9 cellular contexts compared by ENCODE assay signal in the genomic region with DNA sequence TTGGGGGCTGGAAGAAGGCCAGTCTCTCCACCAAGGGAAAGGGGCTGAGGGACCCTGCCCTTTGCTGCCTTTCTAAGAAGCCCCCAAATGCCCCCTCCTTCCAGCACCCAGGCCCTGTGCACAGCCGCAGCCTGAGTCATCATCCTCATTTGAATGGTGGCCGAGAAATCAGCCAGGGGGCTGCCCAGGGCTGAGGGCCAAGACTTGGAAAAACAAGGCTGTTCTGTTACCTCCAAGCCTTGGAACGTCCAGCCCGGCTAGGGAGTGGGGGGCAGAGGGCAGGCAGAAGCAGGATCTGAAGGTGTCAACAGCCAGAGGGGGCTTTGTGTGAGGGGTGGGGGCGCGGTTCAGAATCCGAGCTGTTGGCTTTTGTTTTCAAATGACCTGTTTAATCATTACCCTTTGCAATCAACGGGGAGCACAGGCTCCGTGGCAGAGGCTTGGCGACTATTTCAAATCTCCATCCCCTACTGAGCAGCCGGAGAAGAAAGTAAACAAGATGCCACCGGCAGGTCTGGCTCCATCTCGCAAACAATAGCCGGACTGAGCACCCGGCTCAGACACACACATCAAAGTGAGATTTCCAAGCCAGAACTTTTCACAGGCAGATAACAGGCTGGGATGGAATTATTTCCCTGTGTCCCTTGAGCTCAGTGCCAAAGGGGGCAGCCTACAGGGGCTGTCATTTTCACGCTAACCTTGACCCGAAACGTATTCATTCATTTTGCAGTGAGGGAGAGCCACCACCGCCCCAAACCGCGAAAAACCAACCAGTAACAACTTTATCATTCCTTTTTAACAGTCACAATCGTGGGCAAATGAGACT. TPM values are rescaled to one million over a fixed set of nuclear protein-coding genes. Genes with fewer than 3 reads are reported as not detected.
A peak's percentile ranks its signal among the peaks of the same experiment; 100 is the strongest.
DNase-seq lines count a peak whose midpoint lies in the region; FAIRE-seq and TF ChIP-seq lines count a peak whose summit lies in the region.
"Not testable (repeated sequence)": the region's sequence is repeated elsewhere in the genome, so short reads cannot be mapped to it uniquely, and the experiment has no call there.
"Had no signal": no experiment of that assay in that cellular context is flagged by ENCODE, and none has a peak within 500 bp of the region (broad histone marks: within the 10 kb centered on the region; RNA-seq: fewer than 3 reads in every experiment).

No MANE protein-coding gene starts in this region.

- H3K4me3 ChIP-seq in astrocyte (ENCODE audit: insufficient read depth, low read depth, low read length) (peak overlapping the region; percentile 50), fibroblast of lung (replicated peaks in 1 of 4; ENCODE audit: control extremely low read depth in 1 of 4, insufficient read depth in 1 of 4, low read depth in 3 of 4, low read length in 4 of 4) (peak overlapping the region; percentile 36 to 64 (median 43)), osteoblast (ENCODE audit: insufficient read depth, low read length) (peak overlapping the region; percentile 74), testis (peak overlapping the region; percentile 70 to 72)

- not testable (repeated sequence) for TF ChIP-seq POLR2A in testis (IDR thresholded peaks at IDR 0.05)

- not testable (repeated sequence) for TF ChIP-seq CTCF in astrocyte (IDR thresholded peaks at IDR 0.05; ENCODE audit: insufficient read depth, low read depth, low read length); fibroblast of lung (conservative IDR thresholded peaks at IDR 0.05 in 1 of 2, IDR thresholded peaks at IDR 0.05 in 1 of 2; ENCODE audit: low read depth in 1 of 2, low read length in 2 of 2); osteoblast (IDR thresholded peaks at IDR 0.05; ENCODE audit: extremely low read depth, low read depth, low read length); testis (IDR thresholded peaks at IDR 0.05)

- H3K79me2 ChIP-seq in astrocyte (ENCODE audit: insufficient read depth, low read length) (peaks cover 26% of the 10 kb centered on the region), osteoblast (ENCODE audit: insufficient read depth, low read length) (peaks cover 15% of the 10 kb centered on the region)
- H3K79me2 ChIP-seq in fibroblast of lung (ENCODE audit: control insufficient read depth, insufficient read depth, low read length) = not testable (repeated sequence)

- DNase-seq in COR-L47 (lab: John Stamatoyannopoulos, UW) (peak; percentile 2), M059J (ENCODE audit: low read depth) (peak; percentile 46), fibroblast of lung (ENCODE audit: low read depth in 2 of 2) (peak in 1 of 2 donors; percentile 36), left kidney (ENCODE audit: low read depth, low spot score) (peak; percentile 31)
- DNase-seq in T-helper 2 cell treated with Interferon-gamma antibody and Interleukin-4, amounts not matched to agents 5 μg/mL and 100 μg/mL, for 36 hours (ENCODE audit: low spot score); astrocyte (ENCODE audit: low read depth); osteoblast (ENCODE audit: insufficient read length, low spot score, missing footprints); testis: not testable (repeated sequence)

- WGBS in testis, 2 donors = 9 to 18% methylated on average over 14 to 16 of the region's 22 CpGs

- H3K9ac ChIP-seq in astrocyte (ENCODE audit: low read length) = peak overlapping the region; percentile 55
- not testable (repeated sequence) for H3K9ac ChIP-seq in fibroblast of lung (ENCODE audit: insufficient read depth, low read length)

- H3K4me1 Mint-ChIP-seq in T-helper 2 cell treated with Interferon-gamma antibody and Interleukin-4, amounts not matched to agents 5 μg/mL and 100 μg/mL, for 36 hours (ENCODE audit: low read depth) = peaks cover 17% of the 10 kb centered on the region
- H3K4me1 Mint-ChIP-seq in astrocyte (ENCODE audit: low read depth, unreplicated experiment) = peaks cover 15% of the 10 kb centered on the region

- H3K27ac ChIP-seq in astrocyte (ENCODE audit: low read depth, low read length); fibroblast of lung (ENCODE audit: insufficient read depth, low read length); osteoblast (ENCODE audit: low read depth, low read length): not testable (repeated sequence)
- H3K27ac ChIP-seq in testis = peak overlapping the region; percentile 3 to 55

- not testable (repeated sequence) for H3K27ac Mint-ChIP-seq in T-helper 2 cell treated with Interferon-gamma antibody and Interleukin-4, amounts not matched to agents 5 μg/mL and 100 μg/mL, for 36 hours
- peak overlapping the region; percentile 89 for H3K27ac Mint-ChIP-seq in astrocyte (ENCODE audit: unreplicated experiment)

- not testable (repeated sequence) for H3K9me3 ChIP-seq in astrocyte (ENCODE audit: insufficient read depth, low read depth, low read length); fibroblast of lung (ENCODE audit: control insufficient read depth, insufficient read depth, low read depth, low read length); osteoblast (ENCODE audit: low read depth, low read length); testis

- H3K4me2 ChIP-seq in astrocyte (ENCODE audit: low read length) (peak overlapping the region; percentile 87), fibroblast of lung (ENCODE audit: extremely low read depth, insufficient read depth, low read length) (peak overlapping the region; percentile 90), osteoblast (ENCODE audit: insufficient read depth, low read length) (peak overlapping the region; percentile 72)

- H3K4me3 Mint-ChIP-seq in T-helper 2 cell treated with Interferon-gamma antibody and Interleukin-4, amounts not matched to agents 5 μg/mL and 100 μg/mL, for 36 hours = peak overlapping the region; percentile 78
- peak overlapping the region; percentile 90 for H3K4me3 Mint-ChIP-seq in astrocyte (ENCODE audit: unreplicated experiment)

- peak overlapping the region; percentile 26 for H2AFZ ChIP-seq in astrocyte (ENCODE audit: low read depth, low read length)
- H2AFZ ChIP-seq in fibroblast of lung (ENCODE audit: low read length); osteoblast (ENCODE audit: low read length): not testable (repeated sequence)

- not testable (repeated sequence) for H3K36me3 ChIP-seq in astrocyte (ENCODE audit: insufficient read depth, low read length); fibroblast of lung (ENCODE audit: control insufficient read depth, insufficient read depth, low read length); osteoblast (ENCODE audit: insufficient read depth, low read length); testis (ENCODE audit: low read depth, missing control alignments)

- not testable (repeated sequence) for H3K27me3 Mint-ChIP-seq in T-helper 2 cell treated with Interferon-gamma antibody and Interleukin-4, amounts not matched to agents 5 μg/mL and 100 μg/mL, for 36 hours (ENCODE audit: low read depth); astrocyte (ENCODE audit: low read depth, unreplicated experiment)

- not testable (repeated sequence) for H3K36me3 Mint-ChIP-seq in T-helper 2 cell treated with Interferon-gamma antibody and Interleukin-4, amounts not matched to agents 5 μg/mL and 100 μg/mL, for 36 hours (ENCODE audit: low read depth); astrocyte (ENCODE audit: low read depth, unreplicated experiment)

- not testable (repeated sequence) for H3K27me3 ChIP-seq in astrocyte (ENCODE audit: insufficient read depth, low read length); fibroblast of lung (ENCODE audit: control insufficient read depth, insufficient read depth, low read length); osteoblast (ENCODE audit: insufficient read depth, low read length); testis

- intact Hi-C loops in testis (cut with DNase I; ENCODE audit: low total_unique reads) = not testable (repeated sequence)

- not testable (repeated sequence) for FAIRE-seq in astrocyte (lab: Jason Lieb, UNC)

- H4K20me1 ChIP-seq in astrocyte (ENCODE audit: insufficient read depth, low read length) (peaks cover 42% of the 10 kb centered on the region), osteoblast (ENCODE audit: insufficient read depth, low read length) (peaks cover 19% of the 10 kb centered on the region)
- H4K20me1 ChIP-seq in fibroblast of lung (ENCODE audit: control insufficient read depth, extremely low read depth, insufficient read depth, low read length) = not testable (repeated sequence)

- H3K4me1 ChIP-seq in astrocyte (ENCODE audit: insufficient read depth, low read length); fibroblast of lung (ENCODE audit: control insufficient read depth, extremely low read depth, insufficient read depth, low read length); osteoblast (ENCODE audit: insufficient read depth, low read length); testis: not testable (repeated sequence)

- not testable (repeated sequence) for H3K9me3 Mint-ChIP-seq in T-helper 2 cell treated with Interferon-gamma antibody and Interleukin-4, amounts not matched to agents 5 μg/mL and 100 μg/mL, for 36 hours; astrocyte (ENCODE audit: unreplicated experiment)

RNA-seq across cellular contexts. Expression of gene SPDYE3, which starts 37.2 kb away (rescaled TPM):
- not detected in 2 replicates for total RNA-seq in M059J (2014; rRNA removed; shearing (Covaris generic))
- total RNA-seq in astrocyte (not detected in 2 replicates), fibroblast of lung (not detected in 2 replicates), osteoblast (under 0.01 TPM in 1 of 2 replicates, not detected in the other), testis (1 to 10 TPM; 2.8 to 5.7 TPM)
- polyA plus RNA-seq in fibroblast of lung (not detected in 2 replicates), testis (ENCODE audit: insufficient read depth, low read depth, low replicate concordance) (3.9 TPM)
- 2.0 and 2.1 TPM in 2 replicates for polyA plus RNA-seq in fibroblast of lung (2012)
- not detected in 2 replicates for polyA minus RNA-seq in fibroblast of lung (ENCODE audit: low replicate concordance)
- total RNA-seq: colonic mucosa had no signal

RNA-seq across cellular contexts. Expression of gene PVRIG, which starts 50.6 kb away (rescaled TPM):
- total RNA-seq in M059J (2014; rRNA removed; shearing (Covaris generic)) = not detected in 2 replicates
- total RNA-seq in astrocyte (not detected in 2 replicates), fibroblast of lung (not detected in 2 replicates), osteoblast (not detected in 2 replicates), testis (1 to 10 TPM; 3.0 to 3.3 TPM)
- polyA plus RNA-seq in fibroblast of lung (not detected in 2 replicates), testis (ENCODE audit: insufficient read depth, low read depth, low replicate concordance) (2.6 TPM)
- polyA plus RNA-seq in fibroblast of lung (2012) = 0.30 TPM in 1 of 2 replicates, not detected in the other
- not detected in 2 replicates for polyA minus RNA-seq in fibroblast of lung (ENCODE audit: low replicate concordance)
